ENCODE assay signal across 8 cellular contexts in genomic region chr3:81761904-81762565, GRCh38. TPM values are rescaled to one million over a fixed set of nuclear protein-coding genes. Genes with fewer than 3 reads are reported as not detected.
DNase-seq lines count a peak whose midpoint lies in the region; ATAC-seq and TF ChIP-seq lines count a peak whose summit lies in the region.

No MANE protein-coding gene starts in this region.

- H3K9me3 ChIP-seq in NT2/D1 (ENCODE audit: insufficient read depth, low read length) (no peaks in the 10 kb centered on the region), parathyroid adenoma (ENCODE audit: control insufficient read depth, low read length) (no peaks in the 10 kb centered on the region)

- TF ChIP-seq CTCF in epithelial cell of esophagus (IDR thresholded peaks at IDR 0.05; ENCODE audit: insufficient read depth, low read depth, low read length, missing control alignments) (no peak), parathyroid adenoma (IDR thresholded peaks at IDR 0.05) (no peak)

- H3K36me3 ChIP-seq in NT2/D1 (ENCODE audit: insufficient read depth, insufficient read length, low read length) (no peaks in the 10 kb centered on the region), parathyroid adenoma (ENCODE audit: control insufficient read depth, insufficient read depth, low read length) (no peaks in the 10 kb centered on the region)

- H3K79me2 ChIP-seq in parathyroid adenoma: peaks cover 7% of the 10 kb centered on the region

- H3K4me3 ChIP-seq in NT2/D1 (ENCODE audit: insufficient read length, low read depth): peak overlapping the region; percentile 66
- H3K4me3 ChIP-seq in epithelial cell of esophagus (ENCODE audit: low read length): peak overlapping the region; percentile 60
- H3K4me3 ChIP-seq in parathyroid adenoma (ENCODE audit: low read depth, low read length): peak overlapping the region; percentile 81

- H3K27me3 ChIP-seq in NT2/D1 (ENCODE audit: insufficient read depth, insufficient read length): no peaks in the 10 kb centered on the region
- H3K27me3 ChIP-seq in parathyroid adenoma (ENCODE audit: control insufficient read depth, insufficient read depth, low read length): no peaks in the 10 kb centered on the region

- peak overlapping the region; percentile 99 for H2AFZ ChIP-seq in parathyroid adenoma

- intact Hi-C loops in left colon (cut with DNase I, micrococcal nuclease): no loop called here

- H3K9ac ChIP-seq in NT2/D1 (ENCODE audit: insufficient read length, low read depth) (peak overlapping the region; percentile 95), parathyroid adenoma (peak overlapping the region; percentile 97)

- ATAC-seq in left colon: no peak

- peak overlapping the region; percentile 99 for H3K27ac ChIP-seq in parathyroid adenoma

- H3K4me1 ChIP-seq in NT2/D1 (ENCODE audit: insufficient read depth, insufficient read length) (no peaks in the 10 kb centered on the region), parathyroid adenoma (peaks cover 4% of the 10 kb centered on the region)

- DNase-seq in Daoy (ENCODE audit: low read depth): peak; percentile 2
- DNase-seq in NT2/D1 (ENCODE audit: low read depth, low spot score): no peak
- no peak for DNase-seq in epithelial cell of esophagus (ENCODE audit: low read depth)
- DNase-seq in HPDE6-E6E7 (ENCODE audit: extremely low spot score): no peak
- DNase-seq in NCI-H146 treated with DMSO at 0.1 percent for 48 hours (lab: John Stamatoyannopoulos, UW; ENCODE audit: unreplicated experiment): no peak
- DNase-seq in left colon: no peak
- no peak for DNase-seq in NCI-H345 treated with DMSO at 0.1 percent for 48 hours (lab: John Stamatoyannopoulos, UW; ENCODE audit: unreplicated experiment)

- peak overlapping the region; percentile 91 for H3K4me2 ChIP-seq in parathyroid adenoma (ENCODE audit: low read length)

RNA-seq across cellular contexts. Expression of gene GBE1, which starts 0.6 kb away (rescaled TPM):
- 18.1 and 28.6 TPM in 2 replicates for total RNA-seq in Daoy (2014; rRNA removed; shearing (Covaris generic))
- total RNA-seq in left colon: 10 to 100 TPM; 14.9 to 18.4 TPM
